ENCODE assay signal across 1 cellular context in the genomic region with DNA sequence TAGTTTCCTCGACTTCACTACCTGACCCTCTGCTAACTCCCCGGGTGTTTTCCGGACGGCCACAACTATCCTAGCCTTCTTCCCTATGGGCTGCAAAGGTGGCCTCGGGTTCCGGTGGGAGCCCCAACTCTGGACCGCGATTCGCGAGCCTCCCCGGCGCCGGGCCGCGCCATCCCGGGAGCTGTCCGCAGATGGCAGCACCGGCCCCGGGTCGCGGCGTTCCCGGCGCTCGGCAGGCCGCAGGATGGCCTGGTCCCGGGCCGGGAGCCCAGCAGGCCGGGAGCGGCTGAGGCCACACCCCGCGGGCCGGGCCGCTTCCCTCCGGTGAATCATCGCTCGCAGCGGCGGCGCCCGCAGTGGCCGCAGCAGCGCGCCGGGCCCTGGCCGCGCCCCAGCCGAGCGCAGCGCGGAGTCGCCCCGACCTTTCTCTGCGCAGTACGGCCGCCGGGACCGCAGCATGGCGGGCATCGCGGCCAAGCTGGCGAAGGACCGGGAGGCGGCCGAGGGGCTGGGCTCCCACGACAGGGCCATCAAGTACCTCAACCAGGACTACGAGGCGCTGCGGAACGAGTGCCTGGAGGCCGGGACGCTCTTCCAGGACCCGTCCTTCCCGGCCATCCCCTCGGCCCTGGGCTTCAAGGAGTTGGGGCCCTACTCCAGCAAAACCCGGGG.
TF ChIP-seq lines count a peak whose summit lies in the region.

A gene (plus strand): TSS at position 356 of the 672 bp plus-strand sequence. CDS start 102 bp downstream, at position 458.

TF ChIP-seq in HepG2, 621 proteins besides CTCF, POLR2A, EP300 and RAD21 (continued from another document and continues in another):
- TF ChIP-seq, protein P1, sequence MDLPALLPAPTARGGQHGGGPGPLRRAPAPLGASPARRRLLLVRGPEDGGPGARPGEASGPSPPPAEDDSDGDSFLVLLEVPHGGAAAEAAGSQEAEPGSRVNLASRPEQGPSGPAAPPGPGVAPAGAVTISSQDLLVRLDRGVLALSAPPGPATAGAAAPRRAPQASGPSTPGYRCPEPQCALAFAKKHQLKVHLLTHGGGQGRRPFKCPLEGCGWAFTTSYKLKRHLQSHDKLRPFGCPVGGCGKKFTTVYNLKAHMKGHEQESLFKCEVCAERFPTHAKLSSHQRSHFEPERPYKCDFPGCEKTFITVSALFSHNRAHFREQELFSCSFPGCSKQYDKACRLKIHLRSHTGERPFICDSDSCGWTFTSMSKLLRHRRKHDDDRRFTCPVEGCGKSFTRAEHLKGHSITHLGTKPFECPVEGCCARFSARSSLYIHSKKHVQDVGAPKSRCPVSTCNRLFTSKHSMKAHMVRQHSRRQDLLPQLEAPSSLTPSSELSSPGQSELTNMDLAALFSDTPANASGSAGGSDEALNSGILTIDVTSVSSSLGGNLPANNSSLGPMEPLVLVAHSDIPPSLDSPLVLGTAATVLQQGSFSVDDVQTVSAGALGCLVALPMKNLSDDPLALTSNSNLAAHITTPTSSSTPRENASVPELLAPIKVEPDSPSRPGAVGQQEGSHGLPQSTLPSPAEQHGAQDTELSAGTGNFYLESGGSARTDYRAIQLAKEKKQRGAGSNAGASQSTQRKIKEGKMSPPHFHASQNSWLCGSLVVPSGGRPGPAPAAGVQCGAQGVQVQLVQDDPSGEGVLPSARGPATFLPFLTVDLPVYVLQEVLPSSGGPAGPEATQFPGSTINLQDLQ (CRISPR knock-in tag; IDR thresholded peaks at IDR 0.05) = no peak
- TF ChIP-seq, protein P2, sequence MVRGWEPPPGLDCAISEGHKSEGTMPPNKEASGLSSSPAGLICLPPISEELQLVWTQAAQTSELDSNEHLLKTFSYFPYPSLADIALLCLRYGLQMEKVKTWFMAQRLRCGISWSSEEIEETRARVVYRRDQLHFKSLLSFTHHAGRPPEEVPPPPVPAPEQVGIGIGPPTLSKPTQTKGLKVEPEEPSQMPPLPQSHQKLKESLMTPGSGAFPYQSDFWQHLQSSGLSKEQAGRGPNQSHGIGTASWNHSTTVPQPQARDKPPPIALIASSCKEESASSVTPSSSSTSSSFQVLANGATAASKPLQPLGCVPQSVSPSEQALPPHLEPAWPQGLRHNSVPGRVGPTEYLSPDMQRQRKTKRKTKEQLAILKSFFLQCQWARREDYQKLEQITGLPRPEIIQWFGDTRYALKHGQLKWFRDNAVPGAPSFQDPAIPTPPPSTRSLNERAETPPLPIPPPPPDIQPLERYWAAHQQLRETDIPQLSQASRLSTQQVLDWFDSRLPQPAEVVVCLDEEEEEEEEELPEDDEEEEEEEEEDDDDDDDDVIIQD (CRISPR knock-in tag; IDR thresholded peaks at IDR 0.05; ENCODE audit: low read depth) = no peak
- TF ChIP-seq ZNF335 (CRISPR knock-in tag; IDR thresholded peaks at IDR 0.05) = no peak
- TF ChIP-seq MIXL1 (CRISPR knock-in tag; IDR thresholded peaks at IDR 0.05) = no peak
- no peak for TF ChIP-seq GFI1 (CRISPR knock-in tag; IDR thresholded peaks at IDR 0.05; ENCODE audit: borderline replicate concordance)
- peak; percentile 21; the same call in 1 of the 2 replicates for TF ChIP-seq SIN3A (IDR thresholded peaks at IDR 0.05; ENCODE audit: borderline replicate concordance, low read depth, low read length)
- TF ChIP-seq TBX2 (CRISPR knock-in tag; IDR thresholded peaks at IDR 0.05; ENCODE audit: borderline replicate concordance) = no peak
- TF ChIP-seq, protein P3, sequence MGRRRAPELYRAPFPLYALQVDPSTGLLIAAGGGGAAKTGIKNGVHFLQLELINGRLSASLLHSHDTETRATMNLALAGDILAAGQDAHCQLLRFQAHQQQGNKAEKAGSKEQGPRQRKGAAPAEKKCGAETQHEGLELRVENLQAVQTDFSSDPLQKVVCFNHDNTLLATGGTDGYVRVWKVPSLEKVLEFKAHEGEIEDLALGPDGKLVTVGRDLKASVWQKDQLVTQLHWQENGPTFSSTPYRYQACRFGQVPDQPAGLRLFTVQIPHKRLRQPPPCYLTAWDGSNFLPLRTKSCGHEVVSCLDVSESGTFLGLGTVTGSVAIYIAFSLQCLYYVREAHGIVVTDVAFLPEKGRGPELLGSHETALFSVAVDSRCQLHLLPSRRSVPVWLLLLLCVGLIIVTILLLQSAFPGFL (CRISPR knock-in tag; IDR thresholded peaks at IDR 0.05) = no peak
- TF ChIP-seq ZMYM3 (CRISPR knock-in tag; IDR thresholded peaks at IDR 0.05) = no peak
- no peak for TF ChIP-seq PCBP1 (IDR thresholded peaks at IDR 0.05; ENCODE audit: borderline replicate concordance, low read depth, low read length)
- TF ChIP-seq GTF3A (CRISPR knock-in tag; conservative IDR thresholded peaks at IDR 0.05) = no peak
- no peak for TF ChIP-seq FOSL2 (CRISPR knock-in tag; IDR thresholded peaks at IDR 0.05)
- no peak for TF ChIP-seq NONO (IDR thresholded peaks at IDR 0.05)
- 0 out of 2 replicates have a peak, but pooled peaks have one; percentile 12 for TF ChIP-seq NONO (CRISPR knock-in tag; conservative IDR thresholded peaks at IDR 0.05)
- TF ChIP-seq, protein P4, sequence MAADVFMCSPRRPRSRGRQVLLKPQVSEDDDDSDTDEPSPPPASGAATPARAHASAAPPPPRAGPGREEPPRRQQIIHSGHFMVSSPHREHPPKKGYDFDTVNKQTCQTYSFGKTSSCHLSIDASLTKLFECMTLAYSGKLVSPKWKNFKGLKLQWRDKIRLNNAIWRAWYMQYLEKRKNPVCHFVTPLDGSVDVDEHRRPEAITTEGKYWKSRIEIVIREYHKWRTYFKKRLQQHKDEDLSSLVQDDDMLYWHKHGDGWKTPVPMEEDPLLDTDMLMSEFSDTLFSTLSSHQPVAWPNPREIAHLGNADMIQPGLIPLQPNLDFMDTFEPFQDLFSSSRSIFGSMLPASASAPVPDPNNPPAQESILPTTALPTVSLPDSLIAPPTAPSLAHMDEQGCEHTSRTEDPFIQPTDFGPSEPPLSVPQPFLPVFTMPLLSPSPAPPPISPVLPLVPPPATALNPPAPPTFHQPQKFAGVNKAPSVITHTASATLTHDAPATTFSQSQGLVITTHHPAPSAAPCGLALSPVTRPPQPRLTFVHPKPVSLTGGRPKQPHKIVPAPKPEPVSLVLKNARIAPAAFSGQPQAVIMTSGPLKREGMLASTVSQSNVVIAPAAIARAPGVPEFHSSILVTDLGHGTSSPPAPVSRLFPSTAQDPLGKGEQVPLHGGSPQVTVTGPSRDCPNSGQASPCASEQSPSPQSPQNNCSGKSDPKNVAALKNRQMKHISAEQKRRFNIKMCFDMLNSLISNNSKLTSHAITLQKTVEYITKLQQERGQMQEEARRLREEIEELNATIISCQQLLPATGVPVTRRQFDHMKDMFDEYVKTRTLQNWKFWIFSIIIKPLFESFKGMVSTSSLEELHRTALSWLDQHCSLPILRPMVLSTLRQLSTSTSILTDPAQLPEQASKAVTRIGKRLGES (CRISPR knock-in tag; IDR thresholded peaks at IDR 0.05; ENCODE audit: borderline replicate concordance) = no peak
- peak; percentile 86; the same call in 1 of the 2 replicates for TF ChIP-seq CCDC6 (CRISPR knock-in tag; IDR thresholded peaks at IDR 0.05)
- no peak for TF ChIP-seq ZNF30 (CRISPR knock-in tag; IDR thresholded peaks at IDR 0.05)
- TF ChIP-seq ATF7 (IDR thresholded peaks at IDR 0.05) = no peak
- no peak for TF ChIP-seq ATF7 (CRISPR knock-in tag; IDR thresholded peaks at IDR 0.05)
- TF ChIP-seq RNF2 (conservative IDR thresholded peaks at IDR 0.05; ENCODE audit: low read depth) = peak; percentile 77; the same call in 1 of the 2 replicates
- peak; percentile 44; the same call in 1 of the 2 replicates for TF ChIP-seq POLR2G (IDR thresholded peaks at IDR 0.05; ENCODE audit: low read depth, low read length)
- TF ChIP-seq KLF9 (CRISPR knock-in tag; IDR thresholded peaks at IDR 0.05; ENCODE audit: low read depth) = no peak
- TF ChIP-seq ZBTB7B (CRISPR knock-in tag; IDR thresholded peaks at IDR 0.05) = no peak
- TF ChIP-seq RFX1 (IDR thresholded peaks at IDR 0.05) = no peak
- TF ChIP-seq ZNF83 (CRISPR knock-in tag; IDR thresholded peaks at IDR 0.05; ENCODE audit: borderline replicate concordance) = no peak
- TF ChIP-seq ZNF850 (CRISPR knock-in tag; conservative IDR thresholded peaks at IDR 0.05) = no peak
- peak; percentile 39; the same call in 1 of the 2 replicates for TF ChIP-seq ZNF777 (CRISPR knock-in tag; IDR thresholded peaks at IDR 0.05)
- TF ChIP-seq, protein P5, sequence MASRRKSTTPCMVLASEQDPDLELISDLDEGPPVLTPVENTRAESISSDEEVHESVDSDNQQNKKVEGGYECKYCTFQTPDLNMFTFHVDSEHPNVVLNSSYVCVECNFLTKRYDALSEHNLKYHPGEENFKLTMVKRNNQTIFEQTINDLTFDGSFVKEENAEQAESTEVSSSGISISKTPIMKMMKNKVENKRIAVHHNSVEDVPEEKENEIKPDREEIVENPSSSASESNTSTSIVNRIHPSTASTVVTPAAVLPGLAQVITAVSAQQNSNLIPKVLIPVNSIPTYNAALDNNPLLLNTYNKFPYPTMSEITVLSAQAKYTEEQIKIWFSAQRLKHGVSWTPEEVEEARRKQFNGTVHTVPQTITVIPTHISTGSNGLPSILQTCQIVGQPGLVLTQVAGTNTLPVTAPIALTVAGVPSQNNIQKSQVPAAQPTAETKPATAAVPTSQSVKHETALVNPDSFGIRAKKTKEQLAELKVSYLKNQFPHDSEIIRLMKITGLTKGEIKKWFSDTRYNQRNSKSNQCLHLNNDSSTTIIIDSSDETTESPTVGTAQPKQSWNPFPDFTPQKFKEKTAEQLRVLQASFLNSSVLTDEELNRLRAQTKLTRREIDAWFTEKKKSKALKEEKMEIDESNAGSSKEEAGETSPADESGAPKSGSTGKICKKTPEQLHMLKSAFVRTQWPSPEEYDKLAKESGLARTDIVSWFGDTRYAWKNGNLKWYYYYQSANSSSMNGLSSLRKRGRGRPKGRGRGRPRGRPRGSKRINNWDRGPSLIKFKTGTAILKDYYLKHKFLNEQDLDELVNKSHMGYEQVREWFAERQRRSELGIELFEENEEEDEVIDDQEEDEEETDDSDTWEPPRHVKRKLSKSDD (CRISPR knock-in tag; IDR thresholded peaks at IDR 0.05; ENCODE audit: low read depth) = no peak
- TF ChIP-seq, protein P6, sequence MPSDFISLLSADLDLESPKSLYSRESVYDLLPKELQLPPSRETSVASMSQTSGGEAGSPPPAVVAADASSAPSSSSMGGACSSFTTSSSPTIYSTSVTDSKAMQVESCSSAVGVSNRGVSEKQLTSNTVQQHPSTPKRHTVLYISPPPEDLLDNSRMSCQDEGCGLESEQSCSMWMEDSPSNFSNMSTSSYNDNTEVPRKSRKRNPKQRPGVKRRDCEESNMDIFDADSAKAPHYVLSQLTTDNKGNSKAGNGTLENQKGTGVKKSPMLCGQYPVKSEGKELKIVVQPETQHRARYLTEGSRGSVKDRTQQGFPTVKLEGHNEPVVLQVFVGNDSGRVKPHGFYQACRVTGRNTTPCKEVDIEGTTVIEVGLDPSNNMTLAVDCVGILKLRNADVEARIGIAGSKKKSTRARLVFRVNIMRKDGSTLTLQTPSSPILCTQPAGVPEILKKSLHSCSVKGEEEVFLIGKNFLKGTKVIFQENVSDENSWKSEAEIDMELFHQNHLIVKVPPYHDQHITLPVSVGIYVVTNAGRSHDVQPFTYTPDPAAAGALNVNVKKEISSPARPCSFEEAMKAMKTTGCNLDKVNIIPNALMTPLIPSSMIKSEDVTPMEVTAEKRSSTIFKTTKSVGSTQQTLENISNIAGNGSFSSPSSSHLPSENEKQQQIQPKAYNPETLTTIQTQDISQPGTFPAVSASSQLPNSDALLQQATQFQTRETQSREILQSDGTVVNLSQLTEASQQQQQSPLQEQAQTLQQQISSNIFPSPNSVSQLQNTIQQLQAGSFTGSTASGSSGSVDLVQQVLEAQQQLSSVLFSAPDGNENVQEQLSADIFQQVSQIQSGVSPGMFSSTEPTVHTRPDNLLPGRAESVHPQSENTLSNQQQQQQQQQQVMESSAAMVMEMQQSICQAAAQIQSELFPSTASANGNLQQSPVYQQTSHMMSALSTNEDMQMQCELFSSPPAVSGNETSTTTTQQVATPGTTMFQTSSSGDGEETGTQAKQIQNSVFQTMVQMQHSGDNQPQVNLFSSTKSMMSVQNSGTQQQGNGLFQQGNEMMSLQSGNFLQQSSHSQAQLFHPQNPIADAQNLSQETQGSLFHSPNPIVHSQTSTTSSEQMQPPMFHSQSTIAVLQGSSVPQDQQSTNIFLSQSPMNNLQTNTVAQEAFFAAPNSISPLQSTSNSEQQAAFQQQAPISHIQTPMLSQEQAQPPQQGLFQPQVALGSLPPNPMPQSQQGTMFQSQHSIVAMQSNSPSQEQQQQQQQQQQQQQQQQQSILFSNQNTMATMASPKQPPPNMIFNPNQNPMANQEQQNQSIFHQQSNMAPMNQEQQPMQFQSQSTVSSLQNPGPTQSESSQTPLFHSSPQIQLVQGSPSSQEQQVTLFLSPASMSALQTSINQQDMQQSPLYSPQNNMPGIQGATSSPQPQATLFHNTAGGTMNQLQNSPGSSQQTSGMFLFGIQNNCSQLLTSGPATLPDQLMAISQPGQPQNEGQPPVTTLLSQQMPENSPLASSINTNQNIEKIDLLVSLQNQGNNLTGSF (CRISPR knock-in tag; IDR thresholded peaks at IDR 0.05) = no peak
- TF ChIP-seq THAP11 (CRISPR knock-in tag; IDR thresholded peaks at IDR 0.05) = peak; percentile 12; the same call in 1 of the 2 replicates
- TF ChIP-seq CREM (IDR thresholded peaks at IDR 0.05) = no peak
- no peak for TF ChIP-seq CREM (CRISPR knock-in tag; IDR thresholded peaks at IDR 0.05)
- TF ChIP-seq SPEN (CRISPR knock-in tag; IDR thresholded peaks at IDR 0.05; ENCODE audit: low read depth) = peak; percentile 34; the same call in 1 of the 2 replicates
- TF ChIP-seq ZNF451 (CRISPR knock-in tag; IDR thresholded peaks at IDR 0.05) = no peak
- no peak for TF ChIP-seq HNRNPK (IDR thresholded peaks at IDR 0.05; ENCODE audit: low read depth, low read length, poor library complexity, severe bottlenecking)
- no peak for TF ChIP-seq ZFP36L2 (CRISPR knock-in tag; IDR thresholded peaks at IDR 0.05)
- TF ChIP-seq ZSCAN21 (CRISPR knock-in tag; IDR thresholded peaks at IDR 0.05; ENCODE audit: borderline replicate concordance) = 0 out of 2 replicates have a peak, but pooled peaks have one; percentile 9
- TF ChIP-seq HMG20B (CRISPR knock-in tag; conservative IDR thresholded peaks at IDR 0.05) = no peak
- TF ChIP-seq, protein P7, sequence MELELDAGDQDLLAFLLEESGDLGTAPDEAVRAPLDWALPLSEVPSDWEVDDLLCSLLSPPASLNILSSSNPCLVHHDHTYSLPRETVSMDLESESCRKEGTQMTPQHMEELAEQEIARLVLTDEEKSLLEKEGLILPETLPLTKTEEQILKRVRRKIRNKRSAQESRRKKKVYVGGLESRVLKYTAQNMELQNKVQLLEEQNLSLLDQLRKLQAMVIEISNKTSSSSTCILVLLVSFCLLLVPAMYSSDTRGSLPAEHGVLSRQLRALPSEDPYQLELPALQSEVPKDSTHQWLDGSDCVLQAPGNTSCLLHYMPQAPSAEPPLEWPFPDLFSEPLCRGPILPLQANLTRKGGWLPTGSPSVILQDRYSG (CRISPR knock-in tag; IDR thresholded peaks at IDR 0.05) = no peak
- no peak for TF ChIP-seq TCF12 (IDR thresholded peaks at IDR 0.05)
- TF ChIP-seq TCF12 (CRISPR knock-in tag; IDR thresholded peaks at IDR 0.05) = no peak
- no peak for TF ChIP-seq RBM22 (optimal IDR thresholded peaks at IDR 0.05; ENCODE audit: low read length)
- no peak for TF ChIP-seq EHMT2 (IDR thresholded peaks at IDR 0.05; ENCODE audit: borderline replicate concordance, low read depth, low read length)
- no peak for TF ChIP-seq HDAC6 (IDR thresholded peaks at IDR 0.05; ENCODE audit: low read depth, low read length)
- TF ChIP-seq XRCC5 (optimal IDR thresholded peaks at IDR 0.05; ENCODE audit: low read length) = no peak
- no peak for TF ChIP-seq ZNF709 (CRISPR knock-in tag; IDR thresholded peaks at IDR 0.05)
- TF ChIP-seq ZNF101 (CRISPR knock-in tag; IDR thresholded peaks at IDR 0.05; ENCODE audit: borderline replicate concordance, low read depth) = no peak
- TF ChIP-seq AHR (CRISPR knock-in tag; IDR thresholded peaks at IDR 0.05) = no peak
